In the genomic region with DNA sequence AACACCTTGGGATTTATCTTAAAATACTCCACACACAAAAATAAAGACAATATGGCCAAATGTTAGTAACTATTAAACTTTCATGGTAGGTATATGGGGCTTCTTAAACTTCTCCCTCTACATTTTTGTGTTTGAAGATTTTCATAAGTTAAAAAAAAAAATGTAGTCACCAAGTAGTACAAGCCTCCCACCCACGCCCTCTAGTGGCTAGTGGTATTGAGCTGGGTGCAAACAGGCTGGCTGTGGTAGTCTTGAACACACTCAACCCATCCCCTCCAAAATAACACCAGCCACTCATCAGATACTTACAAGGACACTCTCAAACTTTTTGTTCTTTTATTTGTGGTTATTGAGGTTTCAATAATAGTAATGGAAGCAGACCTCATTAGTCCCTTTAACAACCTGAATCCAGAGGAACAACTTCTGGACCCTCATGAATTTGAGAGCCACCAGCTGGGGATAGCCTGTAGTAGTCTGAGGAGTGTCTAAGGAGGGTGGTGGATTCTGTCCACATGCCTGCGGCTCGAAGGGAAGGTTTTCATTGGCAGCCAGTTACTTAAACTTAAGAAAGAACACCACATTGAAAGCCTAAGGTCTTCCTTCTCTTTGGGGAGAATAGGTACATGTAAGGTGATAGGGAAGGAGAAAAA, we compare ENCODE assay signal across 8 cellular contexts. TPM values are rescaled to one million over a fixed set of nuclear protein-coding genes. Genes with fewer than 3 reads are reported as not detected.
DNase-seq lines count a peak whose midpoint lies in the region; ATAC-seq, FAIRE-seq and TF ChIP-seq lines count a peak whose summit lies in the region.

No MANE protein-coding gene starts in this region.

- H3K27ac ChIP-seq in IMR-90 (ENCODE audit: insufficient read depth, low read length) (no peak overlapping the region), trophoblast cell (ENCODE audit: low read depth, low read length) (no peak overlapping the region), upper lobe of left lung (no peak overlapping the region)

- H4K8ac ChIP-seq in IMR-90 (ENCODE audit: low read depth in 2 of 2, low read length in 2 of 2) (no peak overlapping the region), trophoblast cell (ENCODE audit: low read depth, low read length) (no peak overlapping the region)

- peak; percentile 80 for DNase-seq in AG20443 (ENCODE audit: low spot score)
- DNase-seq in GM19238 (ENCODE audit: insufficient read length, low spot score): peak; percentile 60
- peak; percentile 63 for DNase-seq in IMR-90
- peak; percentile 36 for DNase-seq in RCC 7860 (ENCODE audit: low spot score)
- peak; percentile 52 for DNase-seq in activated T-helper 1 cell treated with Interleukin-2 at 50 U/mL for 16 hours (ENCODE audit: low read depth)
- peak; percentile 49 for DNase-seq in foreskin melanocyte
- DNase-seq in trophoblast cell: peak; percentile 60 to 85
- DNase-seq in upper lobe of left lung: peak in 1 of 2 donors; percentile 71

- no peak overlapping the region for H4K5ac ChIP-seq in IMR-90 (ENCODE audit: low read depth, low read length)

- intact Hi-C loops in IMR-90 (cut with micrococcal nuclease): loop anchor here (1.0 to 10.0 kb wide), 3 partner anchors 52 to 1029 kb away; no protein-coding TSS in a partner anchor

- FAIRE-seq in RCC 7860 (lab: Jason Lieb, UNC): no peak

- no peak overlapping the region for H2BK20ac ChIP-seq in IMR-90 (ENCODE audit: low read depth, low read length)

- TF ChIP-seq EP300 in upper lobe of left lung (IDR thresholded peaks at IDR 0.05): no peak

- H3K79me2 ChIP-seq in trophoblast cell (ENCODE audit: control insufficient read depth, insufficient read depth, low read length, poor library complexity): no peaks in the 10 kb centered on the region

- no peak overlapping the region for H3K18ac ChIP-seq in IMR-90 (ENCODE audit: low read depth, low read length)
- H3K18ac ChIP-seq in trophoblast cell (ENCODE audit: low read length): no peak overlapping the region

- H2AK5ac ChIP-seq in IMR-90 (ENCODE audit: low read depth, low read length) (no peak overlapping the region), trophoblast cell (ENCODE audit: low read length) (no peak overlapping the region)

- H3K4me3 ChIP-seq in IMR-90 (ENCODE audit: insufficient read depth, low read depth, low read length) (no peak overlapping the region), trophoblast cell (ENCODE audit: low read depth, low read length) (no peak overlapping the region), upper lobe of left lung (no peak overlapping the region)

- H3K9ac ChIP-seq in IMR-90 (ENCODE audit: low read depth, low read length) (no peak overlapping the region), trophoblast cell (ENCODE audit: low read length) (no peak overlapping the region)

- H3K14ac ChIP-seq in IMR-90 (replicated peaks; ENCODE audit: low read depth, low read length) (no peak overlapping the region), trophoblast cell (ENCODE audit: low read length) (no peak overlapping the region)

- H2BK12ac ChIP-seq in trophoblast cell (ENCODE audit: low read length): no peak overlapping the region

- no peaks in the 10 kb centered on the region for H3K9me3 ChIP-seq in IMR-90 (ENCODE audit: control insufficient read depth, insufficient read depth, low read length)
- no peaks in the 10 kb centered on the region for H3K9me3 ChIP-seq in trophoblast cell (ENCODE audit: insufficient read depth, low read depth, low read length)
- H3K9me3 ChIP-seq in upper lobe of left lung: no peaks in the 10 kb centered on the region

- H3K23ac ChIP-seq in IMR-90 (ENCODE audit: low read depth, low read length): no peak overlapping the region
- no peak overlapping the region for H3K23ac ChIP-seq in trophoblast cell (ENCODE audit: low read length)

- H3K79me1 ChIP-seq in IMR-90 (ENCODE audit: low read depth in 1 of 2, low read length in 2 of 2): no peaks in the 10 kb centered on the region
- no peaks in the 10 kb centered on the region for H3K79me1 ChIP-seq in trophoblast cell (ENCODE audit: low read length)

- H2BK120ac ChIP-seq in IMR-90 (ENCODE audit: low read depth, low read length): no peak overlapping the region
- no peak overlapping the region for H2BK120ac ChIP-seq in trophoblast cell (ENCODE audit: insufficient read depth, low read length, poor library complexity)

- H3K36me3 ChIP-seq in IMR-90 (ENCODE audit: control insufficient read depth, insufficient read depth, low read length): no peaks in the 10 kb centered on the region
- no peaks in the 10 kb centered on the region for H3K36me3 ChIP-seq in trophoblast cell (ENCODE audit: control insufficient read depth in 1 of 2, insufficient read depth in 2 of 2, low read length in 2 of 2)
- no peaks in the 10 kb centered on the region for H3K36me3 ChIP-seq in upper lobe of left lung

- BruUV-seq in IMR-90 (replicated peaks; lab: Mats Ljungman, UMichigan): no TSS peak

- no CpG with 5 or more reads among the region's 3 CpGs for WGBS in IMR-90 (ENCODE audit: extremely low coverage in 2 of 2, insufficient read length in 1 of 2), 2 experiments
- no CpG with 5 or more reads among the region's 3 CpGs for WGBS in trophoblast cell (ENCODE audit: extremely low coverage, insufficient coverage, insufficient read length)
- 41 to 51% methylated on average over 3 of the region's 3 CpGs for WGBS in upper lobe of left lung, 2 donors

- no peak overlapping the region for H4K12ac ChIP-seq in trophoblast cell (ENCODE audit: low read depth, low read length)

- H2AK9ac ChIP-seq in IMR-90 (replicated peaks; ENCODE audit: low read depth, low read length, poor library complexity): no peak overlapping the region

- H3K4ac ChIP-seq in IMR-90 (ENCODE audit: low read depth, low read length): no peak overlapping the region
- no peak overlapping the region for H3K4ac ChIP-seq in trophoblast cell (ENCODE audit: low read depth, low read length)

- H3K56ac ChIP-seq in IMR-90 (ENCODE audit: extremely low read depth, insufficient read depth, low read length): no peak overlapping the region

- H4K20me1 ChIP-seq in IMR-90 (ENCODE audit: insufficient read depth, low read length): no peaks in the 10 kb centered on the region

- H3K27me3 ChIP-seq in IMR-90 (ENCODE audit: control insufficient read depth, insufficient read depth, low read length) (peaks cover 36% of the 10 kb centered on the region), trophoblast cell (ENCODE audit: insufficient read depth, low read length) (no peaks in the 10 kb centered on the region), upper lobe of left lung (peaks cover 0 to 9% (median 2%) of the 10 kb centered on the region in 4 donors)

- peak; percentile 60 for TF ChIP-seq RAD21 in IMR-90 (IDR thresholded peaks at IDR 0.05; ENCODE audit: low read length)

- no peaks in the 10 kb centered on the region; the same call in 1 of the 2 replicates for H3K9me1 ChIP-seq in IMR-90 (ENCODE audit: insufficient read depth, low read length)

- TF ChIP-seq POLR2A in IMR-90 (IDR thresholded peaks at IDR 0.05; ENCODE audit: low read depth, low read length) (no peak), upper lobe of left lung (IDR thresholded peaks at IDR 0.05) (no peak)

- H2BK5ac ChIP-seq in IMR-90 (ENCODE audit: low read depth, low read length, poor library complexity, severe bottlenecking) (no peak overlapping the region), trophoblast cell (ENCODE audit: low read depth, low read length, poor library complexity) (no peak overlapping the region)

- peak; percentile 93 for ATAC-seq in IMR-90 (ENCODE audit: low read depth)
- ATAC-seq in upper lobe of left lung (ENCODE audit: low FRiP score in 2 of 2): peak in 1 of 2 donors; percentile 83

- in situ Hi-C loops in IMR-90 (cut with MboI; ENCODE audit: low sequenced_read_pairs): loop anchor here (10.0 kb wide), 1 partner anchor 152 kb away; the partner anchor contains the start of gene TRAF5

- dilution Hi-C loops in IMR-90 (cut with HindIII; ENCODE audit: low sequenced_read_pairs, unreplicated experiment): no loop called here

- H3K4me1 ChIP-seq in IMR-90 (ENCODE audit: control insufficient read depth, insufficient read depth, low read length): no peaks in the 10 kb centered on the region
- peaks cover 0 to 2% of the 10 kb centered on the region in 2 experiments for H3K4me1 ChIP-seq in trophoblast cell (ENCODE audit: control insufficient read depth in 1 of 2, insufficient read depth in 2 of 2, low read length in 2 of 2)
- H3K4me1 ChIP-seq in upper lobe of left lung: no peaks in the 10 kb centered on the region

- peak; percentile 80 for TF ChIP-seq CTCF in IMR-90 (conservative IDR thresholded peaks at IDR 0.05; ENCODE audit: low read depth, low read length)
- peak; percentile 33 to 73 (median 49) for TF ChIP-seq CTCF in upper lobe of left lung (IDR thresholded peaks at IDR 0.05)

- no peak overlapping the region for H2BK15ac ChIP-seq in IMR-90 (ENCODE audit: low read depth, low read length)

- CTCF ChIA-PET in IMR-90 (lab: Yijun Ruan, JAX): interaction anchor here (0.6 to 1.3 kb wide), 11 partner anchors 9 to 215 kb away, joined by 3 to 6 read pairs (median 4); no protein-coding TSS in a partner anchor

- H3K4me2 ChIP-seq in IMR-90 (ENCODE audit: low read depth, low read length) (no peak overlapping the region), trophoblast cell (ENCODE audit: low read length) (no peak overlapping the region)

- no peak overlapping the region for H2AFZ ChIP-seq in IMR-90 (replicated peaks; ENCODE audit: low read length, poor library complexity)
- no peak overlapping the region for H2AFZ ChIP-seq in trophoblast cell (ENCODE audit: insufficient read depth, low read length, poor library complexity)

- H4K91ac ChIP-seq in IMR-90 (ENCODE audit: insufficient read depth, low read depth, low read length): no peak overlapping the region
- H4K91ac ChIP-seq in trophoblast cell (ENCODE audit: low read depth, low read length): no peak overlapping the region

- POLR2A ChIA-PET in IMR-90 (lab: Charles Lee; ENCODE audit: unreplicated experiment): no interaction called here

TF ChIP-seq in IMR-90, 13 proteins besides CTCF, POLR2A, EP300 and RAD21 (continues in another document):
- TF ChIP-seq MXI1 (IDR thresholded peaks at IDR 0.05; ENCODE audit: borderline replicate concordance, low read depth, low read length) (no peak), NFE2L2 (IDR thresholded peaks at IDR 0.05; ENCODE audit: low read depth, low read length) (no peak), SMC3 (IDR thresholded peaks at IDR 0.05; ENCODE audit: low read depth, low read length) (peak; percentile 65), RCOR1 (IDR thresholded peaks at IDR 0.05; ENCODE audit: insufficient replicate concordance, low read length) (no peak)

RNA-seq across cellular contexts. Expression of gene RD3, which starts 15.6 kb away (rescaled TPM):
- total RNA-seq in IMR-90 (2012; rRNA removed): not detected in 2 replicates
- polyA plus RNA-seq in IMR-90 (2012; rRNA removed): not detected in 2 replicates
- polyA plus RNA-seq in IMR-90 (2012; cell fraction: cytosol; rRNA removed): not detected in 2 replicates
- not detected in 2 replicates for polyA plus RNA-seq in IMR-90 (2012; cell fraction: nucleus; rRNA removed; ENCODE audit: low replicate concordance)
- polyA plus RNA-seq in trophoblast cell (2013): not detected in 2 replicates
- total RNA-seq in upper lobe of left lung: under 1 TPM in 4 of 6 donors, not detected in 2; 0.14 to 0.37 (median 0.17) TPM
